ENCODE assay signal across 1 cellular context in the genomic region with DNA sequence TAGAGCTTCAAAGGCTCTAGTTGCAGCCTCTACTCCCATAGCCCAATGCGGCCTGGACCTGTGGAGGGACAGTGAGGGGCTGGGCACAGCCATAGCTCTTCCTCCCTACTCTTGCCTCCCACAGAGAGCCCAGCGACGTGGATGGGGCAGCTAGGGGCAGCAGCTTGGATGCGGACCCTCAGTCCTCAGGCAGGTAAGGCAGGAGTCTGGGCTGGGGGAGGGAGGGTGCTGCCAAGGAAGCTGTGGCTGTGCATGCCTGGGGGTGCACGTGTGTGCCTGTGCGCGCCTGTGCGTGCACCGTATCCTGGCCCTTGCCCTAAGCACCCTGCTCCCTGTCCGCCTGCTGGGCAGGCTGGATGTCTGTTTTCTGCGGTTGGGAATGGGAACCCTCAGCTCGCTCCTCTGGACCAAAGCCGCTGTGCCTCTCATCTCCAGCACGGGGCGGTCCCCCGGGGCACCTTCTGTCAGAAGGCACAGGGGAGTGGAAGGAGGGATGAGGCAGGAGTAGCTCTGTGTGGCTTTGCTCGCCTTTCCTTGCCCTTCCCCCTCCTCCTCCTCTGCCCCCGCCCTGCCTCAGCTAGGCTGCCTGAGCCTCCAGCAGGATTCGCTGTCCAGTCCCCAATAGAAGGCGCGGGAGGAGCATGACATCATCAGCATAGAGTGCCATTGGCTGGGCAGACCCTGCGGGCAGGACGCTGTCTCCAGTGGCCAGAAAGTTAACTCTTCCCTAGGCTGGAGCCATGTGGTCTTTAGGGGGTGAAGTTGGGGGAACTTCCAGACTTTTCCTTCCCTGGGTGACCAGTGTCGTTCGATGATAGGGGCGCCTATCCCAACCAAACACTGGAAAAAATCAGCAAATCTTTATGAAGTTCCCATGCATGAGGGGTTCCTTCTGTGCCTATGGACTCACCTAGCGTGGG.
A peak's percentile ranks its signal among the peaks of the same experiment; 100 is the strongest.
TF ChIP-seq lines count a peak whose summit lies in the region.

No MANE protein-coding gene starts in this region.

TF ChIP-seq in GM12878, 131 proteins besides CTCF, POLR2A, EP300 and RAD21:
- TF ChIP-seq, protein P1, sequence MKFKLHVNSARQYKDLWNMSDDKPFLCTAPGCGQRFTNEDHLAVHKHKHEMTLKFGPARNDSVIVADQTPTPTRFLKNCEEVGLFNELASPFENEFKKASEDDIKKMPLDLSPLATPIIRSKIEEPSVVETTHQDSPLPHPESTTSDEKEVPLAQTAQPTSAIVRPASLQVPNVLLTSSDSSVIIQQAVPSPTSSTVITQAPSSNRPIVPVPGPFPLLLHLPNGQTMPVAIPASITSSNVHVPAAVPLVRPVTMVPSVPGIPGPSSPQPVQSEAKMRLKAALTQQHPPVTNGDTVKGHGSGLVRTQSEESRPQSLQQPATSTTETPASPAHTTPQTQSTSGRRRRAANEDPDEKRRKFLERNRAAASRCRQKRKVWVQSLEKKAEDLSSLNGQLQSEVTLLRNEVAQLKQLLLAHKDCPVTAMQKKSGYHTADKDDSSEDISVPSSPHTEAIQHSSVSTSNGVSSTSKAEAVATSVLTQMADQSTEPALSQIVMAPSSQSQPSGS (IDR thresholded peaks at IDR 0.05; ENCODE audit: low read length), result peak; percentile 65; the same call in 1 of the 2 replicates
- TF ChIP-seq NFXL1 (IDR thresholded peaks at IDR 0.05; ENCODE audit: borderline replicate concordance) (no peak), ATF7 (IDR thresholded peaks at IDR 0.05; ENCODE audit: low read depth) (peak; percentile 65)
- TF ChIP-seq, protein P2, sequence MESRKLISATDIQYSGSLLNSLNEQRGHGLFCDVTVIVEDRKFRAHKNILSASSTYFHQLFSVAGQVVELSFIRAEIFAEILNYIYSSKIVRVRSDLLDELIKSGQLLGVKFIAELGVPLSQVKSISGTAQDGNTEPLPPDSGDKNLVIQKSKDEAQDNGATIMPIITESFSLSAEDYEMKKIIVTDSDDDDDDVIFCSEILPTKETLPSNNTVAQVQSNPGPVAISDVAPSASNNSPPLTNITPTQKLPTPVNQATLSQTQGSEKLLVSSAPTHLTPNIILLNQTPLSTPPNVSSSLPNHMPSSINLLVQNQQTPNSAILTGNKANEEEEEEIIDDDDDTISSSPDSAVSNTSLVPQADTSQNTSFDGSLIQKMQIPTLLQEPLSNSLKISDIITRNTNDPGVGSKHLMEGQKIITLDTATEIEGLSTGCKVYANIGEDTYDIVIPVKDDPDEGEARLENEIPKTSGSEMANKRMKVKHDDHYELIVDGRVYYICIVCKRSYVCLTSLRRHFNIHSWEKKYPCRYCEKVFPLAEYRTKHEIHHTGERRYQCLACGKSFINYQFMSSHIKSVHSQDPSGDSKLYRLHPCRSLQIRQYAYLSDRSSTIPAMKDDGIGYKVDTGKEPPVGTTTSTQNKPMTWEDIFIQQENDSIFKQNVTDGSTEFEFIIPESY (IDR thresholded peaks at IDR 0.05), result no peak
